9 cellular contexts compared by ENCODE assay signal in the genomic region with DNA sequence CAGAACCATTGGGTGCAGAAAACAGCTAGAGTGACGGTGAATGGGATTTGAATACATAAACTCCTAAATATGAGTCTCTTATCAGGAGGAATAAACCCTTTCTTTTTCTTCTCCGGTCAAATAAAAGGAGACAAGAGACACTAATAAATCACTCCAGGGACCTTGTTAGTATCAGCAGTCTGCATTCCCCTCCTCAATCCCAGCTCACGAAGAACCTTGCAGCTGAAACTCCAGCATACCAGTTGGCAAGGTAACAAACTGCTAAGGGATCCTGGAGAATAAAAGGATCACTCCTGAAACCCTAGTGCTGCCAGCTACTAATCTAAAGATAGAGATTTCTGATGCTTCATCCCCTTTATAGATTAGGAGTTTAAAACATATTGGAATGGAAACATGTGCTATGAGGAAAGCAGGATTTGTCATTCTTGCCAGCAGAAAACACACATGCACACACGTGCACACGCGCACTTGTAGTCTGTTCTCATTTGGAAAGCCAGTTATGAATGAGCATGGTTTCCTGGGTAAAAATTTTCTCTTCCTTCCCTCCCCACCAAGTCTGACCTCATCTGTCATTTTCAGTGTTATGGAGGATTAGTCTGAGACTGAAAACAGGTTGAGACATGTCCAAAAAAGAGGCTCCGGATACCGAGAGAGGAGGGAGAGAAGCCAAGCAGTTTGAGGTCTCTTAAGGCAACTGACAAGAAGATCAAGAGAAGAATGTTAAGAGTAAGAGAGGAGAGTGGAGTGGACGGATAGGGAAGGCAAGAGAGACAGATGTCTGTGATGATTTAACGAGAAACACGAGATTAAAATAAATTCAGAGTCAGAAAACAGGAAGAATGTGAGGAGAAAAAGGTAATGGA. TPM values are rescaled to one million over a fixed set of nuclear protein-coding genes. Genes with fewer than 3 reads are reported as not detected.
A peak's percentile ranks its signal among the peaks of the same experiment; 100 is the strongest.
DNase-seq lines count a peak whose midpoint lies in the region; ATAC-seq and TF ChIP-seq lines count a peak whose summit lies in the region.
"Had no signal": no experiment of that assay in that cellular context is flagged by ENCODE, and none has a peak within 500 bp of the region (broad histone marks: within the 10 kb centered on the region; RNA-seq: fewer than 3 reads in every experiment).

No MANE protein-coding gene starts in this region.

- TF ChIP-seq EP300 in esophagus muscularis mucosa (IDR thresholded peaks at IDR 0.05): no peak

- peak; percentile 75 for DNase-seq in DND-41
- peak; percentile 94 for DNase-seq in SKM-1 (lab: John Stamatoyannopoulos, UW; ENCODE audit: unreplicated experiment)
- DNase-seq in esophagus muscularis mucosa (ENCODE audit: extremely low spot score): no peak
- DNase-seq in left colon: no peak
- DNase-seq in left lobe of liver (ENCODE audit: low spot score): no peak
- DNase-seq in iPS-NIHi11 (ENCODE audit: low spot score): no peak

- intact Hi-C loops in esophagus muscularis mucosa (cut with DNase I) (no loop called here), left colon (cut with DNase I, micrococcal nuclease) (no loop called here)

- H2AFZ ChIP-seq in DND-41 (ENCODE audit: low read depth, low read length): peak overlapping the region; percentile 49

- peaks cover 2% of the 10 kb centered on the region; the same call in 1 of the 2 replicates for H3K79me2 ChIP-seq in DND-41 (ENCODE audit: insufficient read depth, low read length)

- 23% methylated on average over 11 of the region's 11 CpGs for WGBS in esophagus muscularis mucosa

- H3K9ac ChIP-seq in DND-41 (ENCODE audit: low read depth, low read length): peak overlapping the region; percentile 43

- H3K9me3 ChIP-seq in DND-41 (ENCODE audit: insufficient read depth, low read length, severe bottlenecking) (no peaks in the 10 kb centered on the region), esophagus muscularis mucosa (no peaks in the 10 kb centered on the region)

- peaks cover 89% of the 10 kb centered on the region for H3K4me1 ChIP-seq in DND-41 (ENCODE audit: insufficient read depth, low read length)
- peaks cover 52 to 87% (median 79%) of the 10 kb centered on the region in 4 donors for H3K4me1 ChIP-seq in esophagus muscularis mucosa

- H4K20me1 ChIP-seq in DND-41 (ENCODE audit: insufficient read depth, low read length): no peaks in the 10 kb centered on the region

- TF ChIP-seq CTCF in DND-41 (IDR thresholded peaks at IDR 0.05; ENCODE audit: borderline replicate concordance, extremely low read depth, low read length, poor library complexity, severe bottlenecking) (no peak), esophagus muscularis mucosa (IDR thresholded peaks at IDR 0.05) (no peak)

- no peaks in the 10 kb centered on the region for H3K27me3 ChIP-seq in DND-41 (ENCODE audit: insufficient read depth, low read length, poor library complexity)
- H3K27me3 ChIP-seq in esophagus muscularis mucosa: no peaks in the 10 kb centered on the region

- no peak for TF ChIP-seq POLR2A in esophagus muscularis mucosa (IDR thresholded peaks at IDR 0.05; ENCODE audit: low read depth)

- ATAC-seq in DND-41 (ENCODE audit: insufficient read depth, low read depth) (peak; percentile 78), GM19351 (IDR thresholded peaks at IDR 0.05; ENCODE audit: unreplicated experiment) (peak; percentile 69), HG03196 (IDR thresholded peaks at IDR 0.05; ENCODE audit: unreplicated experiment) (peak; percentile 47), left colon (no peak), left lobe of liver (no peak)

- peak overlapping the region; percentile 78 for H3K27ac ChIP-seq in DND-41 (ENCODE audit: low read length)
- H3K27ac ChIP-seq in esophagus muscularis mucosa (replicated peaks in 1 of 4): peak overlapping the region in 3 of 4 donors; percentile 20 to 30 (median 30)

- H3K4me2 ChIP-seq in DND-41 (ENCODE audit: insufficient read depth, low read length): peak overlapping the region; percentile 57

- H3K4me3 ChIP-seq in DND-41 (ENCODE audit: low read depth in 1 of 2, low read length in 2 of 2) (peak overlapping the region in 1 of 2 experiments; percentile 25; a peak in 2 of 4 replicates), esophagus muscularis mucosa (no peak overlapping the region)
- H3K4me3 ChIP-seq: lung had no signal

- H3K36me3 ChIP-seq in DND-41 (ENCODE audit: insufficient read depth, low read length): 0 out of 2 replicates have a peak, but pooled peaks cover under 1% of the 10 kb centered on the region
- no peaks in the 10 kb centered on the region for H3K36me3 ChIP-seq in esophagus muscularis mucosa

RNA-seq across cellular contexts. Expression of a gene that starts 10.9 kb away (rescaled TPM):
- total RNA-seq in esophagus muscularis mucosa: 10 to 100 TPM; 14.5 to 22.0 (median 16.7) TPM
- total RNA-seq in left colon: 10 to 100 TPM; 13.8 to 19.8 TPM
- total RNA-seq in left lobe of liver: 3.0 TPM

Comparison
In these comparisons a context has a peak if more than half of its experiments do, and no peak if none do; other contexts are left out.
1. ATAC-seq: peak in DND-41 (single experiment), GM19351 (single experiment) and HG03196 (single experiment); none in left colon (single experiment) and left lobe of liver (single experiment).
2. DNase-seq: peak in DND-41 (single experiment) and SKM-1 (single experiment); none in esophagus muscularis mucosa (single experiment), left colon (0 of 2), left lobe of liver (single experiment) and iPS-NIHi11 (single experiment).